1 cellular context compared by ENCODE assay signal in genomic region chr19:14117668-14118164, GRCh38.
TF ChIP-seq lines count a peak whose summit lies in the region.

Gene PRKACA, minus strand, starts transcription at chr19:14117762. Its CDS starts 215 bp downstream, at chr19:14117547.

TF ChIP-seq in H1, 55 proteins besides CTCF, POLR2A, EP300 and RAD21:
- TF ChIP-seq SAP30 (IDR thresholded peaks at IDR 0.05; ENCODE audit: insufficient read depth, insufficient replicate concordance, low read length) (no peak), KDM4A (IDR thresholded peaks at IDR 0.05; ENCODE audit: low read depth, low read length, severe bottlenecking) (peak; percentile 14), CHD7 (IDR thresholded peaks at IDR 0.05; ENCODE audit: insufficient replicate concordance, low read length) (no peak), TBP (IDR thresholded peaks at IDR 0.05; ENCODE audit: low read depth, low read length) (no peak), SUZ12 (IDR thresholded peaks at IDR 0.05; ENCODE audit: low read length) (no peak), ATF2 (IDR thresholded peaks at IDR 0.05; ENCODE audit: low read length) (no peak), EGR1 (IDR thresholded peaks at IDR 0.05; ENCODE audit: borderline replicate concordance, low read depth, low read length) (peak; percentile 99), GTF2F1 (IDR thresholded peaks at IDR 0.05; ENCODE audit: borderline replicate concordance, low read depth, low read length) (no peak), RNF2 (IDR thresholded peaks at IDR 0.05; ENCODE audit: borderline replicate concordance, low read depth, low read length, missing control alignments, poor library complexity, severe bottlenecking) (no peak), RBBP5 (IDR thresholded peaks at IDR 0.05; ENCODE audit: borderline replicate concordance, low read depth, low read length) (no peak; the same call in 1 of the 2 replicates), RXRA (IDR thresholded peaks at IDR 0.05; ENCODE audit: insufficient read depth, low read depth, low read length) (no peak), NRF1 (IDR thresholded peaks at IDR 0.05; ENCODE audit: low read depth, low read length) (no peak), FOSL1 (IDR thresholded peaks at IDR 0.05; ENCODE audit: insufficient read depth, low read depth, low read length) (no peak), JUND (IDR thresholded peaks at IDR 0.05; ENCODE audit: low read length) (no peak), POU5F1 (IDR thresholded peaks at IDR 0.05; ENCODE audit: low read depth, low read length) (no peak), CTBP2 (IDR thresholded peaks at IDR 0.05; ENCODE audit: borderline replicate concordance, insufficient read depth, insufficient read length, low read length) (no peak), SP1 (IDR thresholded peaks at IDR 0.05; ENCODE audit: low read depth, low read length) (peak; percentile 99), YY1 (IDR thresholded peaks at IDR 0.05; ENCODE audit: low read depth, low read length) (no peak), JUN (IDR thresholded peaks at IDR 0.05; ENCODE audit: low read depth, low read length) (no peak), CREB1 (IDR thresholded peaks at IDR 0.05) (peak; percentile 88), CBX8 (IDR thresholded peaks at IDR 0.05; ENCODE audit: borderline replicate concordance, low read depth, low read length) (no peak), CHD1 (IDR thresholded peaks at IDR 0.05; ENCODE audit: low read depth, low read length) (no peak), HDAC2 (IDR thresholded peaks at IDR 0.05; ENCODE audit: borderline replicate concordance in 1 of 2, low read depth in 2 of 2, low read length in 2 of 2) (no peak), CHD2 (IDR thresholded peaks at IDR 0.05; ENCODE audit: low read length) (peak; percentile 95), SIX5 (IDR thresholded peaks at IDR 0.05; ENCODE audit: low read depth, low read length) (no peak), TEAD4 (IDR thresholded peaks at IDR 0.05; ENCODE audit: low read depth, low read length) (no peak), GABPA (IDR thresholded peaks at IDR 0.05; ENCODE audit: borderline replicate concordance, insufficient read depth, low read length) (no peak), SP2 (IDR thresholded peaks at IDR 0.05; ENCODE audit: low read length) (peak; percentile 89), SIN3A (conservative IDR thresholded peaks at IDR 0.05 in 1 of 2, IDR thresholded peaks at IDR 0.05 in 1 of 2; ENCODE audit: low read depth in 1 of 2, low read length in 2 of 2) (no peak), MAFK (IDR thresholded peaks at IDR 0.05; ENCODE audit: low read depth, low read length) (no peak), CBX5 (IDR thresholded peaks at IDR 0.05; ENCODE audit: low read depth, low read length) (no peak), HDAC6 (IDR thresholded peaks at IDR 0.05; ENCODE audit: low read depth, low read length) (no peak), TAF7 (optimal IDR thresholded peaks at IDR 0.05; ENCODE audit: borderline replicate concordance, low read depth, low read length) (no peak), KDM5A (IDR thresholded peaks at IDR 0.05; ENCODE audit: low read length) (no peak), SRF (IDR thresholded peaks at IDR 0.05; ENCODE audit: low read depth, low read length) (no peak), KDM1A (IDR thresholded peaks at IDR 0.05; ENCODE audit: borderline replicate concordance, low read length) (no peak), BCL11A (IDR thresholded peaks at IDR 0.05; ENCODE audit: low read depth in 2 of 2, low read length in 2 of 2) (no peak), BRCA1 (IDR thresholded peaks at IDR 0.05; ENCODE audit: low read depth, low read length) (peak; percentile 42; the same call in 1 of the 2 replicates), NANOG (IDR thresholded peaks at IDR 0.05; ENCODE audit: insufficient read depth, low read depth, low read length, poor library complexity, severe bottlenecking) (peak; percentile 3), SP4 (IDR thresholded peaks at IDR 0.05; ENCODE audit: low read length) (no peak), POLR2AphosphoS5 (IDR thresholded peaks at IDR 0.05; ENCODE audit: low read depth, low read length) (no peak), BACH1 (IDR thresholded peaks at IDR 0.05; ENCODE audit: low read length) (no peak), SIRT6 (IDR thresholded peaks at IDR 0.05; ENCODE audit: low read length) (no peak), CEBPB (IDR thresholded peaks at IDR 0.05; ENCODE audit: low read depth, low read length) (no peak), ASH2L (IDR thresholded peaks at IDR 0.05; ENCODE audit: low read length) (no peak), PHF8 (conservative IDR thresholded peaks at IDR 0.05; ENCODE audit: low read depth, low read length) (no peak), RFX5 (IDR thresholded peaks at IDR 0.05; ENCODE audit: borderline replicate concordance, low read depth, low read length) (no peak), TCF12 (IDR thresholded peaks at IDR 0.05; ENCODE audit: low read depth, low read length) (no peak), EZH2 (IDR thresholded peaks at IDR 0.05; ENCODE audit: low read depth, low read length, severe bottlenecking) (no peak), ZNF274 (IDR thresholded peaks at IDR 0.05; ENCODE audit: borderline replicate concordance, extremely low read depth, low read length) (no peak), TAF1 (IDR thresholded peaks at IDR 0.05; ENCODE audit: low read depth, low read length) (no peak)
- TF ChIP-seq, protein P1, sequence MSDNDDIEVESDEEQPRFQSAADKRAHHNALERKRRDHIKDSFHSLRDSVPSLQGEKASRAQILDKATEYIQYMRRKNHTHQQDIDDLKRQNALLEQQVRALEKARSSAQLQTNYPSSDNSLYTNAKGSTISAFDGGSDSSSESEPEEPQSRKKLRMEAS (IDR thresholded peaks at IDR 0.05): no peak
- TF ChIP-seq, protein P2, sequence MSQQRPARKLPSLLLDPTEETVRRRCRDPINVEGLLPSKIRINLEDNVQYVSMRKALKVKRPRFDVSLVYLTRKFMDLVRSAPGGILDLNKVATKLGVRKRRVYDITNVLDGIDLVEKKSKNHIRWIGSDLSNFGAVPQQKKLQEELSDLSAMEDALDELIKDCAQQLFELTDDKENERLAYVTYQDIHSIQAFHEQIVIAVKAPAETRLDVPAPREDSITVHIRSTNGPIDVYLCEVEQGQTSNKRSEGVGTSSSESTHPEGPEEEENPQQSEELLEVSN (IDR thresholded peaks at IDR 0.05): no peak
- TF ChIP-seq, protein P3, sequence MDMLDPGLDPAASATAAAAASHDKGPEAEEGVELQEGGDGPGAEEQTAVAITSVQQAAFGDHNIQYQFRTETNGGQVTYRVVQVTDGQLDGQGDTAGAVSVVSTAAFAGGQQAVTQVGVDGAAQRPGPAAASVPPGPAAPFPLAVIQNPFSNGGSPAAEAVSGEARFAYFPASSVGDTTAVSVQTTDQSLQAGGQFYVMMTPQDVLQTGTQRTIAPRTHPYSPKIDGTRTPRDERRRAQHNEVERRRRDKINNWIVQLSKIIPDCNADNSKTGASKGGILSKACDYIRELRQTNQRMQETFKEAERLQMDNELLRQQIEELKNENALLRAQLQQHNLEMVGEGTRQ (IDR thresholded peaks at IDR 0.05; ENCODE audit: low read length): no peak
- TF ChIP-seq, protein P4, sequence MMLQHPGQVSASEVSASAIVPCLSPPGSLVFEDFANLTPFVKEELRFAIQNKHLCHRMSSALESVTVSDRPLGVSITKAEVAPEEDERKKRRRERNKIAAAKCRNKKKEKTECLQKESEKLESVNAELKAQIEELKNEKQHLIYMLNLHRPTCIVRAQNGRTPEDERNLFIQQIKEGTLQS (IDR thresholded peaks at IDR 0.05; ENCODE audit: insufficient read depth, low read depth, low read length): no peak
